In genomic region chr3:9598783-9599387, GRCh38 we compare ENCODE assay signal across 36 cellular contexts. TPM values are rescaled to one million over a fixed set of nuclear protein-coding genes. Genes with fewer than 3 reads are reported as not detected.
"Had no signal": no experiment of that assay in that cellular context is flagged by ENCODE, and none has a peak within 500 bp of the region (broad histone marks: within the 10 kb centered on the region; RNA-seq: fewer than 3 reads in every experiment).

No MANE protein-coding gene starts in this region.

- H3K4me1 ChIP-seq: SJSA1 had no signal

- H3K9me3 Mint-ChIP-seq: activated B cell treated with CpG ODN at 0.5 μM for 24 hours; activated CD4-positive, alpha-beta memory T cell treated with anti-CD3 and anti-CD28 coated beads for 36 hours; activated naive CD4-positive, alpha-beta T cell treated with anti-CD3 and anti-CD28 coated beads, Interleukin-2, amount 50 U/mL, for 24 hours; activated naive CD8-positive, alpha-beta T cell treated with anti-CD3 and anti-CD28 coated beads, Interleukin-2, amount 10 ng/mL, durations not matched to agents 7 days and 5 days; activated T-helper 2 cell treated with anti-CD3 and anti-CD28 coated beads, Interferon-gamma antibody, Interleukin-2, Interleukin-4, amounts not matched to agents 10 μg/mL and 5 μg/mL and 100 μg/mL, durations not matched to agents 14 hours and 24 hours and 36 hours; T-helper 1 cell treated with Interleukin-12 subunit alpha and Interleukin-12 subunit beta and Interleukin-4 antibody, amounts not matched to agents 30 μg/mL and 1 μg/mL, for 36 hours; T-helper 2 cell treated with Interferon-gamma antibody and Interleukin-4, amounts not matched to agents 5 μg/mL and 100 μg/mL, for 36 hours had no signal

- H3K9me3 ChIP-seq: Peyer's patch, SJSA1, SK-N-SH had no signal

- H3K4me1 Mint-ChIP-seq: brain had no signal

- H3K36me3 Mint-ChIP-seq: activated CD4-positive, alpha-beta memory T cell treated with anti-CD3 and anti-CD28 coated beads for 36 hours; activated naive CD8-positive, alpha-beta T cell treated with anti-CD3 and anti-CD28 coated beads, Interleukin-2, amount 10 ng/mL, durations not matched to agents 7 days and 5 days; brain had no signal

- H3K4me3 ChIP-seq: Peyer's patch, SJSA1 had no signal

- H3K27me3 ChIP-seq: Peyer's patch, SJSA1 had no signal

- H3K27ac ChIP-seq: Peyer's patch, SJSA1 had no signal

- H3K36me3 ChIP-seq: Peyer's patch, SJSA1 had no signal

- DNase-seq: activated B cell treated with CpG ODN at 0.5 μM for 24 hours; activated CD4-positive, alpha-beta memory T cell treated with anti-CD3 and anti-CD28 coated beads for 36 hours; activated CD4-positive, alpha-beta T cell treated with anti-CD3 and anti-CD28 coated beads for 4 hours; activated CD4-positive, alpha-beta T cell treated with anti-CD3 and anti-CD28 coated beads, Interleukin-2, amount 50 U/mL, for 1 hour; activated CD4-positive, CD25-positive, alpha-beta regulatory T cell treated with anti-CD3 and anti-CD28 coated beads, Interleukin-2, amount 50 U/mL, for 72 hours; activated CD8-positive, alpha-beta memory T cell treated with anti-CD3 and anti-CD28 coated beads, Interleukin-2, amount 50 U/mL, for 4 hours; activated gamma-delta T cell; activated naive CD4-positive, alpha-beta T cell treated with Interleukin-2 at 50 U/mL for 16 hours; activated naive CD8-positive, alpha-beta T cell treated with anti-CD3 and anti-CD28 coated beads, Interleukin-2, amount 10 ng/mL, durations not matched to agents 7 days and 5 days; activated T-cell treated with anti-CD3 and anti-CD28 coated beads, Interleukin-2, amount 50 U/mL, for 72 hours; caudate nucleus; Karpas-422; KBM-7; NCI-H1048; NCI-H1105 treated with DMSO at 0.1 percent for 48 hours; NCI-H1436; NCI-H1694; NCI-H1930; NCI-H2081 treated with DMSO at 0.1 percent for 48 hours; NCI-H510A; NCI-H526; NCI-H748 treated with DMSO at 0.1 percent for 48 hours; NK-92 treated with Interleukin-12 subunit alpha and Interleukin-12 subunit beta, amount 100 ng/mL, for 24 hours; PC-3; Peyer's patch; RPMI8226; SHP77 treated with DMSO at 0.1 percent for 48 hours; SK-N-SH had no signal

- H3K4me3 Mint-ChIP-seq: activated B cell treated with CpG ODN at 0.5 μM for 24 hours; activated CD4-positive, alpha-beta memory T cell treated with anti-CD3 and anti-CD28 coated beads for 36 hours; activated naive CD4-positive, alpha-beta T cell treated with anti-CD3 and anti-CD28 coated beads, Interleukin-2, amount 50 U/mL, for 24 hours; activated naive CD8-positive, alpha-beta T cell treated with anti-CD3 and anti-CD28 coated beads, Interleukin-2, amount 10 ng/mL, durations not matched to agents 7 days and 5 days; activated T-cell treated with anti-CD3 and anti-CD28 coated beads, Interleukin-2, amount 50 U/mL, for 72 hours; brain; T-helper 1 cell treated with Interleukin-12 subunit alpha and Interleukin-12 subunit beta and Interleukin-4 antibody, amounts not matched to agents 30 μg/mL and 1 μg/mL, for 36 hours; T-helper 2 cell treated with Interferon-gamma antibody and Interleukin-4, amounts not matched to agents 5 μg/mL and 100 μg/mL, for 36 hours had no signal

- ATAC-seq: activated T-cell treated with anti-CD3 and anti-CD28 coated beads, Interleukin-2, amount 50 U/mL, for 72 hours; PC-3 had no signal

RNA-seq across cellular contexts. Expression of gene LHFPL4, which starts 45.3 kb away (rescaled TPM):
- total RNA-seq: activated B cell treated with CpG ODN at 0.5 μM for 24 hours; activated CD4-positive, alpha-beta memory T cell treated with anti-CD3 and anti-CD28 coated beads for 36 hours; activated naive CD8-positive, alpha-beta T cell treated with anti-CD3 and anti-CD28 coated beads, Interleukin-2, amount 10 ng/mL, durations not matched to agents 7 days and 5 days; activated T-cell treated with anti-CD3 and anti-CD28 coated beads, Interleukin-2, amount 50 U/mL, for 72 hours; activated T-helper 2 cell treated with anti-CD3 and anti-CD28 coated beads, Interferon-gamma antibody, Interleukin-2, Interleukin-4, amounts not matched to agents 10 μg/mL and 5 μg/mL and 100 μg/mL, durations not matched to agents 14 hours and 24 hours and 36 hours; bronchial epithelial cell; MCF 10A; PC-3 had no signal
